Comparison of ENCODE assay signal across 24 cellular contexts in the genomic region with DNA sequence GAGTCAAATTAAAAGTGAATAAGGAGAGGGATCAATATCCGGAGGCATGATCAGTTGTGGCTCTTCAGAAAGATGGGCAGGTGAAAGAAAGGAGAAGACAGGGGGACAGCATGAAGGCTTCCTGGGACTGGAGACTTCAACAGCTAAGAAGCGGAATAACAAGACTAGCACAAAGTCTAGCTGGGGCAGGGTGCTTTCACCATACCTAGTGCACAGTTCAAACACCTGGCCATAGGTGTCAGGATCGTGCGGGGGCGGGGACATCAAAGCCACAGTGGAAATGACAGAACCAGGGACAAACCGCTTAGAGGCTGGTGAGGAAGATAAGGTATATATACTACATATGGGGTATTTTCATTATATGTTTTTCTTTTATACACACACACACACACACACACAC.
"Had no signal": no experiment of that assay in that cellular context is flagged by ENCODE, and none has a peak within 500 bp of the region (broad histone marks: within the 10 kb centered on the region; RNA-seq: fewer than 3 reads in every experiment).

No MANE protein-coding gene starts in this region.

- H3K36me3 ChIP-seq: esophagus muscularis mucosa, heart right ventricle, prostate gland, right atrium auricular region, suprapubic skin, transverse colon, vagina had no signal

- H3K9me3 ChIP-seq: esophagus muscularis mucosa, heart right ventricle, mucosa of descending colon, prostate gland, right atrium auricular region, suprapubic skin, transverse colon, vagina had no signal

- H3K27ac Mint-ChIP-seq: memory B cell; mesothelial cell of epicardium; naive B cell; natural killer cell treated with Interleukin-12 subunit alpha and Interleukin-12 subunit beta and Interleukin-15 and Interleukin-18, amount 100 ng/mL, for 72 hours had no signal

- H3K9me3 Mint-ChIP-seq: memory B cell; mesothelial cell of epicardium; naive B cell; natural killer cell treated with Interleukin-12 subunit alpha and Interleukin-12 subunit beta and Interleukin-15 and Interleukin-18, amount 100 ng/mL, for 72 hours; neural crest cell; stimulated activated naive CD8-positive, alpha-beta T cell treated with anti-CD3 and anti-CD28 coated beads, Interleukin-15, amount 100 ng/mL, for 72 hours had no signal

- DNase-seq: dermis blood vessel endothelial cell; effector memory CD4-positive, alpha-beta T cell; foreskin melanocyte; glutamatergic neuron; heart right ventricle; hippocampal formation; mucosa of descending colon; naive B cell; stimulated activated naive CD4-positive, alpha-beta T cell; stimulated activated naive CD8-positive, alpha-beta T cell treated with anti-CD3 and anti-CD28 coated beads, Interleukin-15, amount 100 ng/mL, for 72 hours; transverse colon had no signal

- H3K27me3 ChIP-seq: esophagus muscularis mucosa, heart right ventricle, right atrium auricular region, suprapubic skin, transverse colon, vagina had no signal

- H3K4me3 Mint-ChIP-seq: memory B cell; mesothelial cell of epicardium; natural killer cell treated with Interleukin-12 subunit alpha and Interleukin-12 subunit beta and Interleukin-15 and Interleukin-18, amount 100 ng/mL, for 72 hours; neural crest cell; stimulated activated naive CD8-positive, alpha-beta T cell treated with anti-CD3 and anti-CD28 coated beads, Interleukin-15, amount 100 ng/mL, for 72 hours had no signal

- H3K9ac ChIP-seq: parathyroid adenoma had no signal

- H3K4me3 ChIP-seq: coronary artery, esophagus muscularis mucosa, heart right ventricle, lung, mucosa of descending colon, prostate gland, right atrium auricular region, suprapubic skin, transverse colon, vagina had no signal

- ATAC-seq: heart right ventricle; mucosa of descending colon; natural killer cell treated with Interleukin-12 subunit alpha and Interleukin-12 subunit beta and Interleukin-15 and Interleukin-18, amount 100 ng/mL, for 72 hours; sciatic nerve; stimulated activated naive CD8-positive, alpha-beta T cell treated with anti-CD3 and anti-CD28 coated beads, Interleukin-15, amount 100 ng/mL, for 72 hours had no signal

- H3K27me3 Mint-ChIP-seq: natural killer cell treated with Interleukin-12 subunit alpha and Interleukin-12 subunit beta and Interleukin-15 and Interleukin-18, amount 100 ng/mL, for 72 hours; stimulated activated naive CD8-positive, alpha-beta T cell treated with anti-CD3 and anti-CD28 coated beads, Interleukin-15, amount 100 ng/mL, for 72 hours had no signal

- H3K27ac ChIP-seq: coronary artery, esophagus muscularis mucosa, heart right ventricle, parathyroid adenoma, prostate gland, right atrium auricular region, suprapubic skin, transverse colon, vagina had no signal

- H3K36me3 Mint-ChIP-seq: memory B cell; mesothelial cell of epicardium; naive B cell; natural killer cell treated with Interleukin-12 subunit alpha and Interleukin-12 subunit beta and Interleukin-15 and Interleukin-18, amount 100 ng/mL, for 72 hours had no signal

- H3K4me1 ChIP-seq: parathyroid adenoma, prostate gland, right atrium auricular region, vagina had no signal

- H2AFZ ChIP-seq: parathyroid adenoma had no signal

- H3K79me2 ChIP-seq: parathyroid adenoma had no signal
